In genomic region chr3:53195602-53196574, GRCh38 we compare ENCODE assay signal across 8 cellular contexts. TPM values are rescaled to one million over a fixed set of nuclear protein-coding genes. Genes with fewer than 3 reads are reported as not detected.
DNase-seq lines count a peak whose midpoint lies in the region; ATAC-seq and TF ChIP-seq lines count a peak whose summit lies in the region.

No MANE protein-coding gene starts in this region.

- H3K4me2 ChIP-seq in DOHH2 (ENCODE audit: low read length), result peak overlapping the region; percentile 74
- H3K4me2 ChIP-seq in SU-DHL-6 (ENCODE audit: low read depth, low read length, poor library complexity, severe bottlenecking), result peak overlapping the region; percentile 90

- peak; percentile 49 for ATAC-seq in HG03097 (IDR thresholded peaks at IDR 0.05; ENCODE audit: low FRiP score, unreplicated experiment)
- no peak for ATAC-seq in GM19023 (IDR thresholded peaks at IDR 0.05; ENCODE audit: unreplicated experiment)

- H2AFZ ChIP-seq in SU-DHL-6 (ENCODE audit: low read depth, low read length, severe bottlenecking), result no peak overlapping the region

- H3K4me1 ChIP-seq in DOHH2 (ENCODE audit: control insufficient read depth, low read length), result peaks cover 87% of the 10 kb centered on the region
- H3K4me1 ChIP-seq in adrenal gland (replicated peaks in 1 of 2), result peaks cover 0 to 21% of the 10 kb centered on the region in 2 donors
- peaks cover 4% of the 10 kb centered on the region; the same call in 1 of the 2 replicates for H3K4me1 ChIP-seq in iPS DF 6.9 (ENCODE audit: control insufficient read depth, insufficient read depth, low read length)

- no peaks in the 10 kb centered on the region for H3K9me2 ChIP-seq in DOHH2 (replicated peaks; ENCODE audit: control insufficient read depth, low read length)
- no peaks in the 10 kb centered on the region for H3K9me2 ChIP-seq in SU-DHL-6 (replicated peaks; ENCODE audit: insufficient read depth, low read length)

- H3K9ac ChIP-seq in SU-DHL-6 (ENCODE audit: low read length), result peak overlapping the region; percentile 34

- intact Hi-C loops in adrenal gland (cut with DNase I), result loop anchor here (2.0 to 5.0 kb wide), 2 partner anchors 64 to 81 kb away; partner anchors contain the start of gene RFT1 (in 2 of the 2)

- H3K36me3 ChIP-seq in DOHH2 (ENCODE audit: control insufficient read depth, low read length) (peaks cover 63% of the 10 kb centered on the region), SU-DHL-6 (ENCODE audit: low read length) (0 out of 2 replicates have a peak, but pooled peaks cover 8% of the 10 kb centered on the region), adrenal gland (replicated peaks in 1 of 2) (peaks cover 0 to 11% of the 10 kb centered on the region in 2 donors), iPS DF 6.9 (ENCODE audit: control insufficient read depth, insufficient read depth, low read length) (no peaks in the 10 kb centered on the region)

- peak overlapping the region; percentile 65 for H3K27ac ChIP-seq in DOHH2 (ENCODE audit: low read depth, low read length)
- H3K27ac ChIP-seq in SU-DHL-6 (ENCODE audit: low read depth, low read length), result peak overlapping the region; percentile 96
- H3K27ac ChIP-seq in adrenal gland, result no peak overlapping the region
- no peak overlapping the region for H3K27ac ChIP-seq in iPS DF 6.9 (ENCODE audit: low read length)

- H3K4me3 ChIP-seq in DOHH2 (ENCODE audit: low read length), result peak overlapping the region; percentile 62
- H3K4me3 ChIP-seq in SU-DHL-6 (ENCODE audit: insufficient read depth, low read length, poor library complexity, severe bottlenecking), result peak overlapping the region; percentile 1
- no peak overlapping the region for H3K4me3 ChIP-seq in adrenal gland
- H3K4me3 ChIP-seq in iPS DF 6.9 (ENCODE audit: low read length), result no peak overlapping the region

- TF ChIP-seq CTCF in DOHH2 (IDR thresholded peaks at IDR 0.05; ENCODE audit: low read depth, low read length, poor library complexity, severe bottlenecking) (peak; percentile 99), SU-DHL-6 (IDR thresholded peaks at IDR 0.05; ENCODE audit: insufficient read depth, low read length, poor library complexity, severe bottlenecking) (peak; percentile 97), adrenal gland (IDR thresholded peaks at IDR 0.05) (peak; percentile 91 to 100 (median 97))

- H3K27me3 ChIP-seq in DOHH2 (ENCODE audit: control insufficient read depth, low read length), result no peaks in the 10 kb centered on the region
- H3K27me3 ChIP-seq in SU-DHL-6 (ENCODE audit: low read length), result no peaks in the 10 kb centered on the region
- H3K27me3 ChIP-seq in adrenal gland, result no peaks in the 10 kb centered on the region
- no peaks in the 10 kb centered on the region for H3K27me3 ChIP-seq in iPS DF 6.9 (ENCODE audit: control insufficient read depth, insufficient read depth, low read length)

- 20 to 31% (median 23%) methylated on average over 22 to 36 of the region's 36 CpGs for WGBS in adrenal gland, 4 donors
- WGBS in iPS DF 6.9 (ENCODE audit: insufficient coverage, insufficient read length), result no CpG with 5 or more reads among the region's 36 CpGs

- H3K79me2 ChIP-seq in DOHH2 (ENCODE audit: control insufficient read depth, low read length) (peaks cover 49% of the 10 kb centered on the region), SU-DHL-6 (ENCODE audit: insufficient read depth, low read length) (peaks cover 33% of the 10 kb centered on the region)

- DNase-seq in adrenal gland (peak in 6 of 7 donors; percentile 47 to 66 (median 55)), iPS DF 6.9 (ENCODE audit: low read depth, low spot score) (peak; percentile 58), NCI-H2107 (lab: John Stamatoyannopoulos, UW) (no peak)
- DNase-seq in stimulated activated CD4-positive, alpha-beta T cell treated with anti-CD3 and anti-CD28 coated beads, Interleukin-1b, Interleukin-23, amount 100 ng/mL, for 24 hours (ENCODE audit: low read depth in 4 of 4, low spot score in 1 of 4), result peak; percentile 24 to 44 (median 30)

- H3K9me3 ChIP-seq in DOHH2 (ENCODE audit: control insufficient read depth, insufficient read depth, low read length), result no peaks in the 10 kb centered on the region
- no peaks in the 10 kb centered on the region for H3K9me3 ChIP-seq in SU-DHL-6 (ENCODE audit: insufficient read depth, low read length)
- H3K9me3 ChIP-seq in adrenal gland (replicated peaks in 1 of 3), result no peaks in the 10 kb centered on the region
- no peaks in the 10 kb centered on the region for H3K9me3 ChIP-seq in iPS DF 6.9 (ENCODE audit: control insufficient read depth, insufficient read depth, low read length)

- no peaks in the 10 kb centered on the region for H4K20me1 ChIP-seq in DOHH2 (ENCODE audit: control insufficient read depth, insufficient read depth, low read depth, low read length)
- H4K20me1 ChIP-seq in SU-DHL-6 (ENCODE audit: low read depth, low read length), result no peaks in the 10 kb centered on the region; the same call in 1 of the 2 replicates

- H3F3A ChIP-seq in DOHH2 (ENCODE audit: control insufficient read depth, insufficient read depth), result peaks cover 26% of the 10 kb centered on the region
- H3F3A ChIP-seq in SU-DHL-6 (ENCODE audit: insufficient read depth), result peaks cover 40% of the 10 kb centered on the region

- no peak for TF ChIP-seq POLR2A in adrenal gland (IDR thresholded peaks at IDR 0.05)

RNA-seq across cellular contexts. Expression of gene PRKCD, which starts 34.9 kb away (rescaled TPM):
- total RNA-seq in adrenal gland, result 100 to 1,000 TPM in 1 of 8 donors, 10 to 100 TPM in 7; 25.8 to 156 (median 53.7) TPM
- polyA plus RNA-seq in adrenal gland, result 10 to 100 TPM; 34.7 to 78.7 (median 38.2) TPM

RNA-seq across cellular contexts. Expression of gene TKT, which starts 59.9 kb away (rescaled TPM):
- 100 to 1,000 TPM; 256 to 516 (median 357) TPM for total RNA-seq in adrenal gland
- 100 to 1,000 TPM; 131 to 253 (median 150) TPM for polyA plus RNA-seq in adrenal gland

Comparison
In these comparisons a context has a peak if more than half of its experiments do, and no peak if none do; other contexts are left out.
1. H3K27ac ChIP-seq: peak in DOHH2 (single experiment) and SU-DHL-6 (single experiment); none in adrenal gland (0 of 5) and iPS DF 6.9 (single experiment).
2. H3K4me3 ChIP-seq: peak in DOHH2 (single experiment) and SU-DHL-6 (single experiment); none in adrenal gland (0 of 4) and iPS DF 6.9 (single experiment).
3. Peak in every context shown above with its lines, with median percentiles within 50 percentile points of each other: CTCF ChIP-seq.